ENCODE assay signal across 38 cellular contexts in genomic region chr7:11795231-11795630, GRCh38. TPM values are rescaled to one million over a fixed set of nuclear protein-coding genes. Genes with fewer than 3 reads are reported as not detected.
"Had no signal": no experiment of that assay in that cellular context is flagged by ENCODE, and none has a peak within 500 bp of the region (broad histone marks: within the 10 kb centered on the region; RNA-seq: fewer than 3 reads in every experiment).

No MANE protein-coding gene starts in this region.

- FAIRE-seq: astrocyte, bronchial epithelial cell had no signal

- H3K27ac Mint-ChIP-seq: activated naive CD4-positive, alpha-beta T cell treated with anti-CD3 and anti-CD28 coated beads for 36 hours; activated naive CD4-positive, alpha-beta T cell treated with anti-CD3 and anti-CD28 coated beads, Interleukin-2, amount 10 ng/mL, durations not matched to agents 7 days and 5 days; activated naive CD4-positive, alpha-beta T cell treated with anti-CD3 and anti-CD28 coated beads, Interleukin-2, amount 50 U/mL, for 24 hours; activated naive CD4-positive, alpha-beta T cell treated with anti-CD3 and anti-CD28 coated beads, Interleukin-2, amount 50 U/mL, for 72 hours; activated naive CD8-positive, alpha-beta T cell; activated naive CD8-positive, alpha-beta T cell treated with anti-CD3 and anti-CD28 coated beads for 36 hours; activated naive CD8-positive, alpha-beta T cell treated with anti-CD3 and anti-CD28 coated beads, Interleukin-2, amount 10 ng/mL, durations not matched to agents 7 days and 5 days; activated naive CD8-positive, alpha-beta T cell treated with anti-CD3 and anti-CD28 coated beads, Interleukin-2, amount 50 U/mL, for 24 hours; activated T-cell treated with anti-CD3 and anti-CD28 coated beads, Interleukin-2, amount 50 U/mL, for 72 hours; activated T-helper 1 cell treated with anti-CD3 and anti-CD28 coated beads, Interleukin-12 subunit alpha, Interleukin-12 subunit beta, Interleukin-2, Interleukin-4 antibody, amounts not matched to agents 30 ng/mL and 10 ng/mL and 1 ng/mL, durations not matched to agents 14 hours and 24 hours and 36 hours; activated T-helper 17 cell treated with anti-CD3 and anti-CD28 coated beads, Interleukin-2, amount 50 U/mL, for 72 hours; activated T-helper 2 cell treated with anti-CD3 and anti-CD28 coated beads, Interferon-gamma antibody, Interleukin-2, Interleukin-4, amounts not matched to agents 10 μg/mL and 5 μg/mL and 100 μg/mL, durations not matched to agents 14 hours and 24 hours and 36 hours had no signal

- H3K9me3 ChIP-seq: adrenal gland, ascending aorta, body of pancreas, breast epithelium had no signal

- H3K36me3 Mint-ChIP-seq: activated naive CD4-positive, alpha-beta T cell treated with anti-CD3 and anti-CD28 coated beads, Interleukin-2, amount 10 ng/mL, durations not matched to agents 7 days and 5 days; activated naive CD4-positive, alpha-beta T cell treated with anti-CD3 and anti-CD28 coated beads, Interleukin-2, amount 50 U/mL, for 24 hours; activated naive CD4-positive, alpha-beta T cell treated with anti-CD3 and anti-CD28 coated beads, Interleukin-2, amount 50 U/mL, for 72 hours; activated naive CD8-positive, alpha-beta T cell; activated naive CD8-positive, alpha-beta T cell treated with anti-CD3 and anti-CD28 coated beads for 36 hours; activated naive CD8-positive, alpha-beta T cell treated with anti-CD3 and anti-CD28 coated beads, Interleukin-2, amount 10 ng/mL, durations not matched to agents 7 days and 5 days had no signal

- H3K27ac ChIP-seq: adrenal gland, ascending aorta, body of pancreas, brain microvascular endothelial cell, breast epithelium, cardiac muscle cell had no signal

- H3K4me1 Mint-ChIP-seq: activated naive CD4-positive, alpha-beta T cell treated with anti-CD3 and anti-CD28 coated beads, Interleukin-2, amount 10 ng/mL, durations not matched to agents 7 days and 5 days; activated naive CD4-positive, alpha-beta T cell treated with anti-CD3 and anti-CD28 coated beads, Interleukin-2, amount 50 U/mL, for 24 hours; activated naive CD8-positive, alpha-beta T cell treated with anti-CD3 and anti-CD28 coated beads for 36 hours; activated naive CD8-positive, alpha-beta T cell treated with anti-CD3 and anti-CD28 coated beads, Interleukin-2, amount 10 ng/mL, durations not matched to agents 7 days and 5 days; activated naive CD8-positive, alpha-beta T cell treated with anti-CD3 and anti-CD28 coated beads, Interleukin-2, amount 50 U/mL, for 24 hours; activated T-helper 17 cell treated with anti-CD3 and anti-CD28 coated beads, Interleukin-2, amount 50 U/mL, for 72 hours; central memory CD8-positive, alpha-beta T cell had no signal

- H3K4me3 Mint-ChIP-seq: activated naive CD4-positive, alpha-beta T cell treated with anti-CD3 and anti-CD28 coated beads for 36 hours; activated naive CD4-positive, alpha-beta T cell treated with anti-CD3 and anti-CD28 coated beads, Interleukin-2, amount 10 ng/mL, durations not matched to agents 7 days and 5 days; activated naive CD4-positive, alpha-beta T cell treated with anti-CD3 and anti-CD28 coated beads, Interleukin-2, amount 50 U/mL, for 24 hours; activated naive CD8-positive, alpha-beta T cell; activated naive CD8-positive, alpha-beta T cell treated with anti-CD3 and anti-CD28 coated beads for 36 hours; activated naive CD8-positive, alpha-beta T cell treated with anti-CD3 and anti-CD28 coated beads, Interleukin-2, amount 10 ng/mL, durations not matched to agents 7 days and 5 days; activated naive CD8-positive, alpha-beta T cell treated with anti-CD3 and anti-CD28 coated beads, Interleukin-2, amount 50 U/mL, for 24 hours; activated T-cell treated with anti-CD3 and anti-CD28 coated beads, Interleukin-2, amount 50 U/mL, for 4 hours; activated T-cell treated with anti-CD3 and anti-CD28 coated beads, Interleukin-2, amount 50 U/mL, for 72 hours; activated T-helper 1 cell treated with anti-CD3 and anti-CD28 coated beads, Interleukin-12 subunit alpha, Interleukin-12 subunit beta, Interleukin-2, Interleukin-4 antibody, amounts not matched to agents 30 ng/mL and 10 ng/mL and 1 ng/mL, durations not matched to agents 14 hours and 24 hours and 36 hours; activated T-helper 17 cell treated with anti-CD3 and anti-CD28 coated beads, Interleukin-2, amount 50 U/mL, for 72 hours; central memory CD8-positive, alpha-beta T cell had no signal

- H3K27me3 ChIP-seq: adrenal gland, ascending aorta, body of pancreas, brain microvascular endothelial cell, breast epithelium, cardiac muscle cell had no signal

- H3K4me1 ChIP-seq: adrenal gland, ascending aorta, body of pancreas, breast epithelium had no signal

- H3K36me3 ChIP-seq: adrenal gland, ascending aorta, brain microvascular endothelial cell, cardiac muscle cell had no signal

- H3K4me3 ChIP-seq: adrenal gland, ascending aorta, body of pancreas, breast epithelium, cardiac muscle cell had no signal

- H3K9me3 Mint-ChIP-seq: activated naive CD4-positive, alpha-beta T cell treated with anti-CD3 and anti-CD28 coated beads for 36 hours; activated naive CD4-positive, alpha-beta T cell treated with anti-CD3 and anti-CD28 coated beads, Interleukin-2, amount 10 ng/mL, durations not matched to agents 7 days and 5 days; activated naive CD4-positive, alpha-beta T cell treated with anti-CD3 and anti-CD28 coated beads, Interleukin-2, amount 50 U/mL, for 24 hours; activated naive CD4-positive, alpha-beta T cell treated with anti-CD3 and anti-CD28 coated beads, Interleukin-2, amount 50 U/mL, for 72 hours; activated naive CD8-positive, alpha-beta T cell treated with anti-CD3 and anti-CD28 coated beads for 36 hours; activated naive CD8-positive, alpha-beta T cell treated with anti-CD3 and anti-CD28 coated beads, Interleukin-2, amount 10 ng/mL, durations not matched to agents 7 days and 5 days; activated naive CD8-positive, alpha-beta T cell treated with anti-CD3 and anti-CD28 coated beads, Interleukin-2, amount 50 U/mL, for 24 hours; activated T-cell treated with anti-CD3 and anti-CD28 coated beads, Interleukin-2, amount 50 U/mL, for 4 hours; activated T-cell treated with anti-CD3 and anti-CD28 coated beads, Interleukin-2, amount 50 U/mL, for 72 hours; activated T-helper 1 cell treated with anti-CD3 and anti-CD28 coated beads, Interleukin-12 subunit alpha, Interleukin-12 subunit beta, Interleukin-2, Interleukin-4 antibody, amounts not matched to agents 30 ng/mL and 10 ng/mL and 1 ng/mL, durations not matched to agents 14 hours and 24 hours and 36 hours; activated T-helper 17 cell treated with anti-CD3 and anti-CD28 coated beads, Interleukin-2, amount 50 U/mL, for 72 hours; activated T-helper 2 cell treated with anti-CD3 and anti-CD28 coated beads, Interferon-gamma antibody, Interleukin-2, Interleukin-4, amounts not matched to agents 10 μg/mL and 5 μg/mL and 100 μg/mL, durations not matched to agents 14 hours and 24 hours and 36 hours; brain had no signal

- ATAC-seq: activated naive CD4-positive, alpha-beta T cell treated with anti-CD3 and anti-CD28 coated beads, Interleukin-2, amount 50 U/mL, for 72 hours; activated naive CD8-positive, alpha-beta T cell treated with anti-CD3 and anti-CD28 coated beads, Interleukin-2, amount 50 U/mL, for 24 hours; activated T-cell treated with anti-CD3 and anti-CD28 coated beads, Interleukin-2, amount 50 U/mL, for 4 hours; activated T-cell treated with anti-CD3 and anti-CD28 coated beads, Interleukin-2, amount 50 U/mL, for 72 hours; activated T-helper 17 cell treated with anti-CD3 and anti-CD28 coated beads, Interleukin-2, amount 50 U/mL, for 72 hours; body of pancreas had no signal

- H3K27me3 Mint-ChIP-seq: activated naive CD4-positive, alpha-beta T cell treated with anti-CD3 and anti-CD28 coated beads, Interleukin-2, amount 10 ng/mL, durations not matched to agents 7 days and 5 days; activated naive CD4-positive, alpha-beta T cell treated with anti-CD3 and anti-CD28 coated beads, Interleukin-2, amount 50 U/mL, for 24 hours; activated naive CD8-positive, alpha-beta T cell; activated naive CD8-positive, alpha-beta T cell treated with anti-CD3 and anti-CD28 coated beads for 36 hours; activated naive CD8-positive, alpha-beta T cell treated with anti-CD3 and anti-CD28 coated beads, Interleukin-2, amount 10 ng/mL, durations not matched to agents 7 days and 5 days; activated naive CD8-positive, alpha-beta T cell treated with anti-CD3 and anti-CD28 coated beads, Interleukin-2, amount 50 U/mL, for 24 hours; activated T-helper 17 cell treated with anti-CD3 and anti-CD28 coated beads, Interleukin-2, amount 50 U/mL, for 72 hours; brain; central memory CD8-positive, alpha-beta T cell had no signal

- DNase-seq: activated effector memory CD4-positive, alpha-beta T cell treated with anti-CD3 and anti-CD28 coated beads, Interleukin-2, amount 50 U/mL, for 16 hours; activated effector memory CD4-positive, alpha-beta T cell treated with Interleukin-2 at 50 U/mL for 16 hours; activated gamma-delta T cell; activated gamma-delta T cell treated with Interleukin-2 at 50 U/mL for 16 hours; activated naive CD4-positive, alpha-beta T cell; activated naive CD4-positive, alpha-beta T cell treated with anti-CD3 and anti-CD28 coated beads for 36 hours; activated naive CD4-positive, alpha-beta T cell treated with anti-CD3 and anti-CD28 coated beads, Interleukin-2, amount 10 ng/mL, durations not matched to agents 7 days and 5 days; activated naive CD4-positive, alpha-beta T cell treated with anti-CD3 and anti-CD28 coated beads, Interleukin-2, amount 50 U/mL, for 16 hours; activated naive CD4-positive, alpha-beta T cell treated with Interleukin-2 at 50 U/mL for 16 hours; activated naive CD8-positive, alpha-beta T cell treated with anti-CD3 and anti-CD28 coated beads for 36 hours; activated naive CD8-positive, alpha-beta T cell treated with anti-CD3 and anti-CD28 coated beads, Interleukin-2, amount 10 ng/mL, durations not matched to agents 7 days and 5 days; activated naive CD8-positive, alpha-beta T cell treated with anti-CD3 and anti-CD28 coated beads, Interleukin-2, amount 50 U/mL, for 24 hours; activated T-cell treated with anti-CD3 and anti-CD28 coated beads, Interleukin-2, amount 50 U/mL, for 4 hours; activated T-cell treated with anti-CD3 and anti-CD28 coated beads, Interleukin-2, amount 50 U/mL, for 48 hours; activated T-cell treated with anti-CD3 and anti-CD28 coated beads, Interleukin-2, amount 50 U/mL, for 72 hours; adrenal gland; amniotic stem cell; amygdala; anterior cingulate cortex; aorta; body of pancreas; brain microvascular endothelial cell; caudate nucleus; central memory CD4-positive, alpha-beta T cell; cerebellar nuclear complex had no signal

RNA-seq across cellular contexts. Expression of gene THSD7A, which starts 36.8 kb away (rescaled TPM):
- total RNA-seq: activated naive CD4-positive, alpha-beta T cell treated with anti-CD3 and anti-CD28 coated beads for 36 hours; activated naive CD8-positive, alpha-beta T cell treated with anti-CD3 and anti-CD28 coated beads for 36 hours; activated naive CD8-positive, alpha-beta T cell treated with anti-CD3 and anti-CD28 coated beads, Interleukin-2, amount 10 ng/mL, durations not matched to agents 7 days and 5 days; activated T-cell treated with anti-CD3 and anti-CD28 coated beads, Interleukin-2, amount 50 U/mL, for 4 hours; activated T-cell treated with anti-CD3 and anti-CD28 coated beads, Interleukin-2, amount 50 U/mL, for 72 hours; activated T-helper 1 cell treated with anti-CD3 and anti-CD28 coated beads, Interleukin-12 subunit alpha, Interleukin-12 subunit beta, Interleukin-2, Interleukin-4 antibody, amounts not matched to agents 30 ng/mL and 10 ng/mL and 1 ng/mL, durations not matched to agents 14 hours and 24 hours and 36 hours; activated T-helper 2 cell treated with anti-CD3 and anti-CD28 coated beads, Interferon-gamma antibody, Interleukin-2, Interleukin-4, amounts not matched to agents 10 μg/mL and 5 μg/mL and 100 μg/mL, durations not matched to agents 14 hours and 24 hours and 36 hours had no signal
